2 cellular contexts compared by ENCODE assay signal in the genomic region with DNA sequence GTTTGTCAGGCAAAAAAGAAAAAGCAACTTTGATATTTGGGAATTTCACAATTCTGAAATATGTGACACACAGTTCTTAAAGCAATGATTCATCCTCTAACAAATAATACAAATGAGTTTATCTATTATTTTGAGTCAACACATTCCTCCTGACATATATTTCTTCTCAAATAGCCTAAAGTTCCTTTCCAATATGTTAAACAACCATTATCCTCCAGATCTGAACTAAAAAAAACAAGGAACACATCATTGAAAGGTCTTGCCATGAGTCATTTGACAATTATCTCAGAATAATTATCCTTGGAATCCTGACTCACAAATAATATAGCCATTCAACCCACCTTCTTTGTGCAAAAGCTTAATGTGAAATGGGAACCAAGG.
TF ChIP-seq lines count a peak whose summit lies in the region.

No MANE protein-coding gene starts in this region.

TF ChIP-seq in HepG2, 621 proteins besides CTCF, POLR2A, EP300 and RAD21 (continued from another document):
- no peak for TF ChIP-seq MAFK (conservative IDR thresholded peaks at IDR 0.05 in 1 of 2, IDR thresholded peaks at IDR 0.05 in 1 of 2; ENCODE audit: low read length in 2 of 2)
- TF ChIP-seq TMF1 (CRISPR knock-in tag; IDR thresholded peaks at IDR 0.05; ENCODE audit: low read depth): no peak
- no peak for TF ChIP-seq KDM2A (CRISPR knock-in tag; IDR thresholded peaks at IDR 0.05; ENCODE audit: borderline replicate concordance, low read depth)
- no peak for TF ChIP-seq DMAP1 (CRISPR knock-in tag; IDR thresholded peaks at IDR 0.05)

TF ChIP-seq in SK-N-SH treated with all-trans-retinoic acid at 6 μM for 48 hours, 23 proteins besides CTCF, POLR2A, EP300 and RAD21 (continued from another document):
- TF ChIP-seq TSHZ2 (CRISPR knock-in tag; IDR thresholded peaks at IDR 0.05) (no peak), BACH2 (CRISPR knock-in tag; IDR thresholded peaks at IDR 0.05; ENCODE audit: borderline replicate concordance) (no peak), RARB (CRISPR knock-in tag; IDR thresholded peaks at IDR 0.05) (0 out of 2 replicates have a peak, but pooled peaks have one; percentile 44), TCF4 (CRISPR knock-in tag; IDR thresholded peaks at IDR 0.05; ENCODE audit: borderline replicate concordance) (no peak), GLIS3 (CRISPR knock-in tag; IDR thresholded peaks at IDR 0.05) (no peak), CREB5 (CRISPR knock-in tag; IDR thresholded peaks at IDR 0.05; ENCODE audit: low read depth) (peak; percentile 64; the same call in 1 of the 2 replicates), ZFP30 (CRISPR knock-in tag; IDR thresholded peaks at IDR 0.05) (no peak), PATZ1 (CRISPR knock-in tag; IDR thresholded peaks at IDR 0.05; ENCODE audit: borderline replicate concordance) (0 out of 2 replicates have a peak, but pooled peaks have one; percentile 68), ZNF8 (CRISPR knock-in tag; IDR thresholded peaks at IDR 0.05) (no peak), ISL1 (CRISPR knock-in tag; IDR thresholded peaks at IDR 0.05) (peak; percentile 92)
